Comparison of ENCODE assay signal across 17 cellular contexts in genomic region chr9:68966496-68966944, GRCh38. TPM values are rescaled to one million over a fixed set of nuclear protein-coding genes. Genes with fewer than 3 reads are reported as not detected.
DNase-seq lines count a peak whose midpoint lies in the region; ATAC-seq and TF ChIP-seq lines count a peak whose summit lies in the region.
"Had no signal": no experiment of that assay in that cellular context is flagged by ENCODE, and none has a peak within 500 bp of the region (broad histone marks: within the 10 kb centered on the region; RNA-seq: fewer than 3 reads in every experiment).

No MANE protein-coding gene starts in this region.

- TF ChIP-seq CTCF in ovary (IDR thresholded peaks at IDR 0.05) (no peak), gastrocnemius medialis (IDR thresholded peaks at IDR 0.05 in 4 of 5, conservative IDR thresholded peaks at IDR 0.05 in 1 of 5) (no peak)

- peak; percentile 71 for ATAC-seq in GM18499 (IDR thresholded peaks at IDR 0.05; ENCODE audit: insufficient read depth, unreplicated experiment)
- ATAC-seq in GM19372 (IDR thresholded peaks at IDR 0.05; ENCODE audit: low read depth, unreplicated experiment) = peak; percentile 55
- ATAC-seq in HG02642 (IDR thresholded peaks at IDR 0.05; ENCODE audit: poor library complexity, unreplicated experiment) = peak; percentile 72
- peak; percentile 79 for ATAC-seq in HG03378 (IDR thresholded peaks at IDR 0.05; ENCODE audit: unreplicated experiment)
- ATAC-seq in gastrocnemius medialis = no peak
- ATAC-seq: effector memory CD8-positive, alpha-beta T cell; foreskin keratinocyte had no signal

- DNase-seq in ovary (no peak), DMS79 (lab: John Stamatoyannopoulos, UW) (no peak), NCI-H1105 (lab: John Stamatoyannopoulos, UW) (no peak), gastrocnemius medialis (no peak)
- DNase-seq: activated CD4-positive, alpha-beta memory T cell treated with anti-CD3 and anti-CD28 coated beads, Interleukin-2, amount 10 ng/mL, durations not matched to agents 7 days and 5 days; activated naive CD4-positive, alpha-beta T cell treated with Interleukin-2 at 50 U/mL for 16 hours; effector memory CD8-positive, alpha-beta T cell; foreskin keratinocyte; PC-9 had no signal

- WGBS in ovary, 3 donors = 78 to 86% (median 81%) methylated on average over 1 of the region's 1 CpG

- H3K27ac ChIP-seq in ovary (no peak overlapping the region), gastrocnemius medialis (no peak overlapping the region)
- H3K27ac ChIP-seq: breast epithelium, foreskin keratinocyte, PC-9 had no signal

- H3K4me1 ChIP-seq in ovary (ENCODE audit: insufficient read depth) (no peaks in the 10 kb centered on the region), gastrocnemius medialis (no peaks in the 10 kb centered on the region)
- H3K4me1 ChIP-seq: breast epithelium, foreskin keratinocyte had no signal

- H3K36me3 ChIP-seq in ovary (no peaks in the 10 kb centered on the region), gastrocnemius medialis (no peaks in the 10 kb centered on the region)
- H3K36me3 ChIP-seq: breast epithelium had no signal

- no peak for TF ChIP-seq EP300 in ovary (IDR thresholded peaks at IDR 0.05)

- TF ChIP-seq POLR2A in ovary (IDR thresholded peaks at IDR 0.05) = no peak
- no peak for TF ChIP-seq POLR2A in gastrocnemius medialis (IDR thresholded peaks at IDR 0.05)

- H3K4me3 ChIP-seq in ovary (no peak overlapping the region), gastrocnemius medialis (no peak overlapping the region)
- H3K4me3 ChIP-seq: breast epithelium, PC-9 had no signal

- H3K27me3 ChIP-seq in ovary (no peaks in the 10 kb centered on the region), gastrocnemius medialis (no peaks in the 10 kb centered on the region)
- H3K27me3 ChIP-seq: breast epithelium had no signal

- H3K9me3 ChIP-seq in ovary (no peaks in the 10 kb centered on the region), gastrocnemius medialis (no peaks in the 10 kb centered on the region)
- H3K9me3 ChIP-seq: breast epithelium had no signal

- intact Hi-C loops in ovary (cut with DNase I) (no loop called here), gastrocnemius medialis (cut with DNase I; ENCODE audit: low total_unique reads) (no loop called here)

- in situ Hi-C loops in gastrocnemius medialis (cut with MboI; ENCODE audit: low sequenced_read_pairs in 4 of 4) = loop anchor here in 1 of 4 donors (10.0 kb wide), 1 partner anchor 52 kb away; no protein-coding TSS in a partner anchor

RNA-seq across cellular contexts. Expression of gene PRKACG, which starts 47.4 kb away (rescaled TPM):
- total RNA-seq in ovary = not detected
- not detected for polyA plus RNA-seq in ovary
- not detected for total RNA-seq in gastrocnemius medialis
- total RNA-seq: activated CD4-positive, alpha-beta memory T cell treated with anti-CD3 and anti-CD28 coated beads, Interleukin-2, amount 10 ng/mL, durations not matched to agents 7 days and 5 days; breast epithelium; foreskin keratinocyte; mucosa of gallbladder; PC-9; progenitor cell of endocrine pancreas; T-helper 2 cell treated with Interferon-gamma antibody and Interleukin-4, amounts not matched to agents 100 ng/mL and 5 ng/mL, for 36 hours had no signal
- polyA plus RNA-seq: foreskin keratinocyte had no signal

Comparison
In these comparisons a context has a peak if more than half of its experiments do, and no peak if none do; other contexts are left out.
1. ATAC-seq: peak in GM18499 (single experiment), GM19372 (single experiment), HG02642 (single experiment) and HG03378 (single experiment); none in gastrocnemius medialis (0 of 2).